23 cellular contexts compared by ENCODE assay signal in the genomic region with DNA sequence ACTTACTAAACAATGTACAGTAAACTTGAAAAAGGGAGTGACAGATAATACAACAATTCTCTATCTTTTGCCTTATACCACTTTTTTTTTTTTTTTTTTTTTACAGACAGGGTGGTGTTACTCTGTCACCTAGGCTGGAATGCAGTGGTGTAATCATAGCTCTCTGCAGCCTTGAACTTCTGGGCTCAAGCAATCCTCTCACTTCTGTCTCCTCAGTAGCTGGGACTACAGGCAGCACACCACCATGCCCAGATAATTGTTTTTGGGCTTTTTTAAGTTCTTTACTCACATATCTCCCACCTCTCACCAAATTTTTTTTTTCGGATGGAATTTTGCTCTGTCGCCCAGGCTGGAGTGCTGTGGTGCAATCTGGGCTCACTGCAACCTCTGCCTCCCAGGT.
DNase-seq lines count a peak whose midpoint lies in the region; ATAC-seq, FAIRE-seq and TF ChIP-seq lines count a peak whose summit lies in the region.
"Had no signal": no experiment of that assay in that cellular context is flagged by ENCODE, and none has a peak within 500 bp of the region (broad histone marks: within the 10 kb centered on the region; RNA-seq: fewer than 3 reads in every experiment).

No MANE protein-coding gene starts in this region.

- POLR2A ChIA-PET in HepG2 (lab: Yijun Ruan, JAX): interaction anchor here (0.7 to 1.0 kb wide), 2 partner anchors 10 to 701 kb away, joined by 4 read pairs; no protein-coding TSS in a partner anchor

- TF ChIP-seq POLR2A in HepG2 (IDR thresholded peaks at IDR 0.05; ENCODE audit: insufficient read depth in 1 of 2, low read depth in 2 of 2, low read length in 2 of 2) (no peak), right lobe of liver (IDR thresholded peaks at IDR 0.05) (no peak), suprapubic skin (IDR thresholded peaks at IDR 0.05) (no peak)

- H3K4me3 ChIP-seq in HepG2 (replicated peaks in 1 of 3; ENCODE audit: insufficient read depth in 1 of 3, low read depth in 2 of 3, low read length in 3 of 3) (no peak overlapping the region), right lobe of liver (no peak overlapping the region), GM23248 (no peak overlapping the region), suprapubic skin (no peak overlapping the region)
- H3K4me3 ChIP-seq: BLaER1 treated with 17β-estradiol and CSF1 and Interleukin-3, amounts not matched to agents 10 nM and 100 nM; HAP-1 had no signal

- FAIRE-seq in HepG2 (lab: Jason Lieb, UNC): no peak
- FAIRE-seq: A204.1, GM12891, GM18507 had no signal

- CTCF ChIA-PET in HepG2 (lab: Yijun Ruan, JAX; ENCODE audit: low intra/inter-chr PET ratio, low total read pairs): no interaction called here

- H3K27ac ChIP-seq in HepG2 (ENCODE audit: extremely low read length, insufficient read depth, low read length) (no peak overlapping the region), right lobe of liver (no peak overlapping the region), GM23248 (no peak overlapping the region), suprapubic skin (no peak overlapping the region)
- H3K27ac ChIP-seq: BLaER1 treated with 17β-estradiol and CSF1 and Interleukin-3, amounts not matched to agents 10 nM and 100 nM had no signal

- BruUV-seq in HepG2 (replicated peaks; lab: Mats Ljungman, UMichigan): no TSS peak

- H3K9me3 ChIP-seq in HepG2 (ENCODE audit: low read length) (no peaks in the 10 kb centered on the region), right lobe of liver (no peaks in the 10 kb centered on the region), GM23248 (ENCODE audit: low read depth) (no peaks in the 10 kb centered on the region), suprapubic skin (no peaks in the 10 kb centered on the region)
- H3K9me3 ChIP-seq: BE2C; BLaER1 treated with 17β-estradiol and CSF1 and Interleukin-3, amounts not matched to agents 10 nM and 100 nM; HAP-1 had no signal

- WGBS in HepG2 (ENCODE audit: low lambda C conversion rate): 0% methylated on average over 2 of the region's 2 CpGs
- 45% methylated on average over 2 of the region's 2 CpGs for WGBS in right lobe of liver (ENCODE audit: insufficient coverage, low coverage, low lambda C conversion rate, missing lambda C conversion rate)
- WGBS in GM23248 (ENCODE audit: low coverage in 1 of 2, low lambda C conversion rate in 2 of 2, missing lambda C conversion rate in 2 of 2), 2 experiments: 72 to 77% methylated on average over 2 of the region's 2 CpGs
- WGBS in suprapubic skin: 91% methylated on average over 2 of the region's 2 CpGs

- ATAC-seq in HepG2: peak; percentile 86
- ATAC-seq in right lobe of liver: no peak
- peak; percentile 42 for ATAC-seq in left colon

- no peaks in the 10 kb centered on the region for H3K27me3 ChIP-seq in HepG2 (ENCODE audit: control insufficient read depth in 1 of 2, insufficient read depth in 2 of 2, low read length in 2 of 2)
- no peaks in the 10 kb centered on the region for H3K27me3 ChIP-seq in right lobe of liver
- H3K27me3 ChIP-seq in GM23248 (replicated peaks; ENCODE audit: insufficient read depth): no peaks in the 10 kb centered on the region
- no peaks in the 10 kb centered on the region for H3K27me3 ChIP-seq in suprapubic skin
- H3K27me3 ChIP-seq: BE2C; BLaER1 treated with 17β-estradiol and CSF1 and Interleukin-3, amounts not matched to agents 10 nM and 100 nM had no signal

- H2AFZ ChIP-seq in HepG2 (ENCODE audit: low read length) (no peak overlapping the region), GM23248 (no peak overlapping the region)

- TF ChIP-seq EP300 in HepG2 (IDR thresholded peaks at IDR 0.05; ENCODE audit: low read depth in 2 of 2, low read length in 2 of 2): no peak
- TF ChIP-seq EP300 in HepG2 (CRISPR knock-in tag; IDR thresholded peaks at IDR 0.05; ENCODE audit: borderline replicate concordance): no peak
- no peak for TF ChIP-seq EP300 in suprapubic skin (IDR thresholded peaks at IDR 0.05)

- TF ChIP-seq CTCF in HepG2 (CRISPR knock-in tag; IDR thresholded peaks at IDR 0.05) (no peak), right lobe of liver (IDR thresholded peaks at IDR 0.05) (no peak), suprapubic skin (IDR thresholded peaks at IDR 0.05) (no peak)

- H3K36me3 ChIP-seq in HepG2 (replicated peaks in 1 of 2; ENCODE audit: control insufficient read depth in 1 of 2, insufficient read depth in 2 of 2, low read length in 2 of 2) (no peaks in the 10 kb centered on the region), right lobe of liver (no peaks in the 10 kb centered on the region), GM23248 (ENCODE audit: low read depth) (no peaks in the 10 kb centered on the region), suprapubic skin (no peaks in the 10 kb centered on the region)
- H3K36me3 ChIP-seq: BE2C; BLaER1 treated with 17β-estradiol and CSF1 and Interleukin-3, amounts not matched to agents 10 nM and 100 nM; HAP-1 had no signal

- in situ Hi-C loops in HepG2 (cut with HindIII; ENCODE audit: extremely low pct_ligation_motif_present, low pct_unique_long_range_greater_than_20kb): no loop called here
- in situ Hi-C loops in GM23248 (cut with MboI): no loop called here

- DNase-seq in HepG2 (ENCODE audit: low spot score): peak; percentile 39
- DNase-seq in right lobe of liver: no peak
- DNase-seq in GM23248: peak; percentile 4
- no peak for DNase-seq in left colon
- no peak for DNase-seq in NCI-H2107 (lab: John Stamatoyannopoulos, UW)
- no peak for DNase-seq in ureter (ENCODE audit: low spot score)
- no peak for DNase-seq in suprapubic skin (ENCODE audit: low spot score in 2 of 2)
- DNase-seq: ACHN; AML-193; BE2C; CD4-positive, alpha-beta T cell; CD8-positive, alpha-beta memory T cell; DMS 273 treated with DMSO at 0.1 percent for 48 hours; DMS79; EL; GF-D8; GOT3; HFFc6 had no signal

- H3K4me2 ChIP-seq in HepG2 (ENCODE audit: low read depth, low read length) (no peak overlapping the region), GM23248 (ENCODE audit: unreplicated experiment) (no peak overlapping the region)

- no peaks in the 10 kb centered on the region for H3K79me2 ChIP-seq in HepG2 (ENCODE audit: insufficient read depth, low read length)
- H3K79me2 ChIP-seq in GM23248 (ENCODE audit: insufficient read depth): no peaks in the 10 kb centered on the region

- TF ChIP-seq RAD21 in HepG2 (CRISPR knock-in tag; IDR thresholded peaks at IDR 0.05): no peak

- intact Hi-C loops in HepG2 (cut with micrococcal nuclease; ENCODE audit: unreplicated experiment): loop anchor here (5.0 kb wide), 1 partner anchor 66 kb away; no protein-coding TSS in a partner anchor
- intact Hi-C loops in right lobe of liver (cut with DNase I): no loop called here
- intact Hi-C loops in left colon (cut with DNase I, micrococcal nuclease): no loop called here

- H3F3A ChIP-seq in GM23248 (ENCODE audit: insufficient read depth): no peaks in the 10 kb centered on the region

- H3K9ac ChIP-seq in HepG2 (ENCODE audit: insufficient read depth, low read depth, low read length): no peak overlapping the region
- no peak overlapping the region for H3K9ac ChIP-seq in GM23248
- H3K9ac ChIP-seq: BLaER1 treated with 17β-estradiol and CSF1 and Interleukin-3, amounts not matched to agents 10 nM and 100 nM had no signal

- no peaks in the 10 kb centered on the region for H4K20me1 ChIP-seq in HepG2 (ENCODE audit: insufficient read depth, low read length)
- H4K20me1 ChIP-seq in GM23248 (ENCODE audit: insufficient read depth): no peaks in the 10 kb centered on the region
- H4K20me1 ChIP-seq: BLaER1 treated with 17β-estradiol and CSF1 and Interleukin-3, amounts not matched to agents 10 nM and 100 nM had no signal

- H3K4me1 ChIP-seq in HepG2 (ENCODE audit: insufficient read depth, low read length): peaks cover 6% of the 10 kb centered on the region; the same call in 1 of the 2 replicates
- H3K4me1 ChIP-seq in right lobe of liver: no peaks in the 10 kb centered on the region
- no peaks in the 10 kb centered on the region for H3K4me1 ChIP-seq in GM23248 (ENCODE audit: insufficient read depth)
- H3K4me1 ChIP-seq in suprapubic skin: no peaks in the 10 kb centered on the region
- H3K4me1 ChIP-seq: BE2C, HAP-1 had no signal

- no peaks in the 10 kb centered on the region for H3K9me2 ChIP-seq in GM23248 (ENCODE audit: insufficient read depth)

TF ChIP-seq in HepG2, 621 proteins besides CTCF, POLR2A, EP300 and RAD21:
- TF ChIP-seq ELF3 (CRISPR knock-in tag; IDR thresholded peaks at IDR 0.05) (no peak), RARA (CRISPR knock-in tag; IDR thresholded peaks at IDR 0.05) (0 out of 2 replicates have a peak, but pooled peaks have one; percentile 25), TEAD3 (CRISPR knock-in tag; optimal IDR thresholded peaks at IDR 0.05; ENCODE audit: borderline replicate concordance) (peak; percentile 70)

Comparison
In these comparisons a context has a peak if more than half of its experiments do, and no peak if none do; other contexts are left out.
1. ATAC-seq: peak in HepG2 (single experiment) and left colon (single experiment); none in right lobe of liver (0 of 4).
2. DNase-seq: peak in HepG2 (single experiment) and GM23248 (single experiment); none in right lobe of liver (0 of 3), left colon (0 of 2), NCI-H2107 (single experiment), ureter (single experiment) and suprapubic skin (0 of 2).